ENCODE assay signal across 34 cellular contexts in genomic region chr12:61362037-61362436, GRCh38.
"Had no signal": no experiment of that assay in that cellular context is flagged by ENCODE, and none has a peak within 500 bp of the region (broad histone marks: within the 10 kb centered on the region; RNA-seq: fewer than 3 reads in every experiment).

No MANE protein-coding gene starts in this region.

- H3K27me3 ChIP-seq: MG63 had no signal

- H3K4me3 ChIP-seq: MG63 had no signal

- H3K4me2 ChIP-seq: KMS-11 had no signal

- H3K27ac ChIP-seq: KMS-11 had no signal

- DNase-seq: Karpas-422, Kasumi-1, MG63, MM.1S, MV-4-11, NCI-H1048, NCI-H1092, NCI-H1092 treated with DMSO at 0.1 percent for 48 hours, NCI-H1105, NCI-H1105 treated with DMSO at 0.1 percent for 48 hours, NCI-H1417, NCI-H1417 treated with DMSO at 0.1 percent for 48 hours, NCI-H1436, NCI-H1436 treated with DMSO at 0.1 percent for 48 hours, NCI-H146, NCI-H1694, NCI-H1694 treated with DMSO at 0.1 percent for 48 hours, NCI-H187, NCI-H187 treated with DMSO at 0.1 percent for 48 hours, NCI-H1930, NCI-H2029, NCI-H2029 treated with DMSO at 0.1 percent for 48 hours, NCI-H2081, NCI-H2081 treated with DMSO at 0.1 percent for 48 hours, NCI-H2107, NCI-H2171, NCI-H2171 treated with DMSO at 0.1 percent for 48 hours, NCI-H2227 treated with DMSO at 0.1 percent for 48 hours, NCI-H226, NCI-H345, NCI-H446, NCI-H446 treated with DMSO at 0.1 percent for 48 hours, NCI-H510A had no signal

- H3K9ac ChIP-seq: KMS-11 had no signal

- H3K9me3 ChIP-seq: MG63 had no signal

- H3K36me3 ChIP-seq: MG63 had no signal
